Comparison of ENCODE assay signal across 9 cellular contexts in the genomic region with DNA sequence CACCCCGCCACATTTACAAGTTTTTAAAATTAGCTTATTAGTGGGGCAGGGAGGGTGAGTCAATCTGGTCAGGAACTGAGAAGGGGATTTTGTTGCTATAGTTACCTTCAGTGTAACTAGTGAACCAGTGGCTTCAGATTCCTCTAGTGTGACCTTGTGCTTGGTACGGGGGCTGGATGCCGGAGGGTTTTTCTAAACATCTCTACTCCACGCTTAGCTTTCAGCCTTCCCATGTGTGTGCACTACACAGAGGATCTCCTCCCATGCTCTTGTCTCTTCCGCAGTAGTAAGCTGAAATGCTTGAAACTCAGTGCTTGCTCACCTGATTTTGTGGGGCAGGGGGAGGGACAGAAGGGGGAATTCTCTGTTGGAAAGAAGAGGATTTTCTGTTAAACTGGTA.
DNase-seq lines count a peak whose midpoint lies in the region; ATAC-seq, FAIRE-seq and TF ChIP-seq lines count a peak whose summit lies in the region.
"Had no signal": no experiment of that assay in that cellular context is flagged by ENCODE, and none has a peak within 500 bp of the region (broad histone marks: within the 10 kb centered on the region; RNA-seq: fewer than 3 reads in every experiment).

No MANE protein-coding gene starts in this region.

- H2AFZ ChIP-seq in ACC112 (ENCODE audit: low read length, unreplicated experiment) (peak overlapping the region; percentile 55), GM12878 (ENCODE audit: control insufficient read depth, low read depth, low read length) (peak overlapping the region; percentile 93)

- POLR2A ChIA-PET in GM12878 (lab: Charles Lee), result interaction anchor here (0.6 to 2.7 kb wide), 14 partner anchors 9 to 576 kb away, joined by 3 to 16 read pairs (median 4); a partner anchor contains a TSS

- 1% methylated on average over 5 of the region's 5 CpGs for WGBS in GM12878 (ENCODE audit: insufficient coverage, insufficient replicate concordance, low lambda C conversion rate, missing lambda C conversion rate)

- CTCF ChIA-PET in GM12878 (lab: Yijun Ruan, JAX), result interaction anchor here (0.9 to 8.0 kb wide), 17 partner anchors 11 to 417 kb away, joined by 3 to 115 read pairs (median 4); no protein-coding TSS in a partner anchor

- SMC1A ChIA-PET in GM12878 (lab: Charles Lee; ENCODE audit: uncharacterized antibody, unreplicated experiment), result interaction anchor here (1.0 to 9.5 kb wide), 27 partner anchors 9 to 380 kb away, joined by 3 to 177 read pairs (median 6); no protein-coding TSS in a partner anchor

- ATAC-seq in GM18909 (IDR thresholded peaks at IDR 0.05; ENCODE audit: poor library complexity, unreplicated experiment) (peak; percentile 95), HG03045 (IDR thresholded peaks at IDR 0.05; ENCODE audit: unreplicated experiment) (peak; percentile 84), GM12878 (peak; percentile 98)
- ATAC-seq: gastroesophageal sphincter had no signal

- intact Hi-C loops in GM12878 (cut with micrococcal nuclease; ENCODE audit: unreplicated experiment), result loop anchor here (10.0 kb wide), 1 partner anchor 392 kb away; no protein-coding TSS in a partner anchor

- H3K9ac ChIP-seq in GM12878 (ENCODE audit: control insufficient read depth, insufficient read depth, low read length), result peak overlapping the region; percentile 39

- FAIRE-seq in GM12878 (lab: Jason Lieb, UNC), result peak; percentile 52

- TF ChIP-seq RAD21 in GM12878 (IDR thresholded peaks at IDR 0.05; ENCODE audit: insufficient read depth, low read depth, low read length), result no peak

- H3K9me3 ChIP-seq in GM12878 (replicated peaks; ENCODE audit: control insufficient read depth, insufficient read depth, low read length) (no peaks in the 10 kb centered on the region; the same call in 1 of the 3 replicates), SJCRH30 (replicated peaks) (no peaks in the 10 kb centered on the region)
- H3K9me3 ChIP-seq: gastroesophageal sphincter had no signal

- no peaks in the 10 kb centered on the region for H4K20me1 ChIP-seq in GM12878 (ENCODE audit: control insufficient read depth, insufficient read depth)

- no peaks in the 10 kb centered on the region for H3K36me3 ChIP-seq in ACC112 (ENCODE audit: insufficient read depth, low read length)
- H3K36me3 ChIP-seq in GM12878 (ENCODE audit: control insufficient read depth in 2 of 2, insufficient read depth in 2 of 2, low read length in 1 of 2), result no peaks in the 10 kb centered on the region
- no peaks in the 10 kb centered on the region for H3K36me3 ChIP-seq in SJCRH30
- H3K36me3 ChIP-seq: gastroesophageal sphincter had no signal

- no peak for TF ChIP-seq CTCF in GM12878 (IDR thresholded peaks at IDR 0.05 in 2 of 3, conservative IDR thresholded peaks at IDR 0.05 in 1 of 3; ENCODE audit: control insufficient read depth in 2 of 3, extremely low read depth in 1 of 3, insufficient read depth in 1 of 3, low read depth in 3 of 3, low read length in 3 of 3)

- in situ Hi-C loops in GM12878 (cut with MboI), result no loop called here

- DNase-seq in GM12878 (ENCODE audit: low read depth, low spot score) (peak; percentile 77), NCI-H1092 (lab: John Stamatoyannopoulos, UW) (no peak), DMS114 treated with DMSO at 0.1 percent for 48 hours (lab: John Stamatoyannopoulos, UW; ENCODE audit: unreplicated experiment) (no peak), HuH-7.5 (ENCODE audit: low spot score) (no peak), SJCRH30 (no peak)

- BruUV-seq in GM12878 (replicated peaks; lab: Mats Ljungman, UMichigan), result no TSS peak

- H3K27me3 ChIP-seq in ACC112 (ENCODE audit: insufficient read depth, low read length), result no peaks in the 10 kb centered on the region
- no peaks in the 10 kb centered on the region for H3K27me3 ChIP-seq in GM12878 (replicated peaks in 1 of 2; ENCODE audit: control insufficient read depth in 2 of 2, insufficient read depth in 2 of 2, low read length in 1 of 2)
- H3K27me3 ChIP-seq in SJCRH30, result no peaks in the 10 kb centered on the region
- H3K27me3 ChIP-seq: gastroesophageal sphincter had no signal

- peaks cover 24% of the 10 kb centered on the region for H3K4me1 ChIP-seq in ACC112 (ENCODE audit: control insufficient read depth, insufficient read depth, low read length, unreplicated experiment)
- H3K4me1 ChIP-seq in GM12878 (ENCODE audit: control insufficient read depth, insufficient read depth, low read length), result peaks cover 36% of the 10 kb centered on the region
- H3K4me1 ChIP-seq in SJCRH30, result no peaks in the 10 kb centered on the region
- H3K4me1 ChIP-seq: gastroesophageal sphincter had no signal

- H3K4me3 ChIP-seq in ACC112 (ENCODE audit: low read depth, low read length) (no peak overlapping the region), GM12878 (peak overlapping the region; percentile 39), SJCRH30 (no peak overlapping the region)
- H3K4me3 ChIP-seq: gastroesophageal sphincter had no signal

- no peaks in the 10 kb centered on the region for H3K79me2 ChIP-seq in ACC112 (ENCODE audit: control insufficient read depth, insufficient read depth, low read length, unreplicated experiment)
- no peaks in the 10 kb centered on the region for H3K79me2 ChIP-seq in GM12878 (ENCODE audit: control insufficient read depth, insufficient read depth, low read length)

- RAD21 ChIA-PET in GM12878 (lab: Charles Lee; ENCODE audit: unreplicated experiment), result interaction anchor here (0.8 to 8.5 kb wide), 19 partner anchors 9 to 399 kb away, joined by 3 to 112 read pairs (median 5); a partner anchor contains a TSS

- H3K27ac ChIP-seq in ACC112 (ENCODE audit: low read depth, low read length) (peak overlapping the region; percentile 64; the same call in 1 of the 2 replicates), GM12878 (ENCODE audit: control insufficient read depth, insufficient read depth) (peak overlapping the region; percentile 84), SJCRH30 (no peak overlapping the region)
- H3K27ac ChIP-seq: gastroesophageal sphincter had no signal

- TF ChIP-seq POLR2A in GM12878 (IDR thresholded peaks at IDR 0.05; ENCODE audit: low read depth, low read length), result peak; percentile 38; the same call in 1 of the 2 replicates

- peak in 1 of 2 experiments; percentile 41; a peak in 1 of 4 replicates for TF ChIP-seq EP300 in GM12878 (IDR thresholded peaks at IDR 0.05; ENCODE audit: borderline replicate concordance in 1 of 2, control insufficient read depth in 1 of 2, low read depth in 2 of 2, low read length in 2 of 2)

- peak overlapping the region; percentile 78 for H3K4me2 ChIP-seq in GM12878 (ENCODE audit: control insufficient read depth, insufficient read depth)

TF ChIP-seq in GM12878, 131 proteins besides CTCF, POLR2A, EP300 and RAD21 (continues in another document):
- TF ChIP-seq, protein P1, sequence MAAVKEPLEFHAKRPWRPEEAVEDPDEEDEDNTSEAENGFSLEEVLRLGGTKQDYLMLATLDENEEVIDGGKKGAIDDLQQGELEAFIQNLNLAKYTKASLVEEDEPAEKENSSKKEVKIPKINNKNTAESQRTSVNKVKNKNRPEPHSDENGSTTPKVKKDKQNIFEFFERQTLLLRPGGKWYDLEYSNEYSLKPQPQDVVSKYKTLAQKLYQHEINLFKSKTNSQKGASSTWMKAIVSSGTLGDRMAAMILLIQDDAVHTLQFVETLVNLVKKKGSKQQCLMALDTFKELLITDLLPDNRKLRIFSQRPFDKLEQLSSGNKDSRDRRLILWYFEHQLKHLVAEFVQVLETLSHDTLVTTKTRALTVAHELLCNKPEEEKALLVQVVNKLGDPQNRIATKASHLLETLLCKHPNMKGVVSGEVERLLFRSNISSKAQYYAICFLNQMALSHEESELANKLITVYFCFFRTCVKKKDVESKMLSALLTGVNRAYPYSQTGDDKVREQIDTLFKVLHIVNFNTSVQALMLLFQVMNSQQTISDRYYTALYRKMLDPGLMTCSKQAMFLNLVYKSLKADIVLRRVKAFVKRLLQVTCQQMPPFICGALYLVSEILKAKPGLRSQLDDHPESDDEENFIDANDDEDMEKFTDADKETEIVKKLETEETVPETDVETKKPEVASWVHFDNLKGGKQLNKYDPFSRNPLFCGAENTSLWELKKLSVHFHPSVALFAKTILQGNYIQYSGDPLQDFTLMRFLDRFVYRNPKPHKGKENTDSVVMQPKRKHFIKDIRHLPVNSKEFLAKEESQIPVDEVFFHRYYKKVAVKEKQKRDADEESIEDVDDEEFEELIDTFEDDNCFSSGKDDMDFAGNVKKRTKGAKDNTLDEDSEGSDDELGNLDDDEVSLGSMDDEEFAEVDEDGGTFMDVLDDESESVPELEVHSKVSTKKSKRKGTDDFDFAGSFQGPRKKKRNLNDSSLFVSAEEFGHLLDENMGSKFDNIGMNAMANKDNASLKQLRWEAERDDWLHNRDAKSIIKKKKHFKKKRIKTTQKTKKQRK (IDR thresholded peaks at IDR 0.05; ENCODE audit: low read depth, low read length), result no peak
- TF ChIP-seq, protein P2, sequence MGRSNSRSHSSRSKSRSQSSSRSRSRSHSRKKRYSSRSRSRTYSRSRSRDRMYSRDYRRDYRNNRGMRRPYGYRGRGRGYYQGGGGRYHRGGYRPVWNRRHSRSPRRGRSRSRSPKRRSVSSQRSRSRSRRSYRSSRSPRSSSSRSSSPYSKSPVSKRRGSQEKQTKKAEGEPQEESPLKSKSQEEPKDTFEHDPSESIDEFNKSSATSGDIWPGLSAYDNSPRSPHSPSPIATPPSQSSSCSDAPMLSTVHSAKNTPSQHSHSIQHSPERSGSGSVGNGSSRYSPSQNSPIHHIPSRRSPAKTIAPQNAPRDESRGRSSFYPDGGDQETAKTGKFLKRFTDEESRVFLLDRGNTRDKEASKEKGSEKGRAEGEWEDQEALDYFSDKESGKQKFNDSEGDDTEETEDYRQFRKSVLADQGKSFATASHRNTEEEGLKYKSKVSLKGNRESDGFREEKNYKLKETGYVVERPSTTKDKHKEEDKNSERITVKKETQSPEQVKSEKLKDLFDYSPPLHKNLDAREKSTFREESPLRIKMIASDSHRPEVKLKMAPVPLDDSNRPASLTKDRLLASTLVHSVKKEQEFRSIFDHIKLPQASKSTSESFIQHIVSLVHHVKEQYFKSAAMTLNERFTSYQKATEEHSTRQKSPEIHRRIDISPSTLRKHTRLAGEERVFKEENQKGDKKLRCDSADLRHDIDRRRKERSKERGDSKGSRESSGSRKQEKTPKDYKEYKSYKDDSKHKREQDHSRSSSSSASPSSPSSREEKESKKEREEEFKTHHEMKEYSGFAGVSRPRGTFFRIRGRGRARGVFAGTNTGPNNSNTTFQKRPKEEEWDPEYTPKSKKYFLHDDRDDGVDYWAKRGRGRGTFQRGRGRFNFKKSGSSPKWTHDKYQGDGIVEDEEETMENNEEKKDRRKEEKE (IDR thresholded peaks at IDR 0.05), result no peak
- TF ChIP-seq SREBF2 (IDR thresholded peaks at IDR 0.05; ENCODE audit: low read length) (no peak), GABPA (IDR thresholded peaks at IDR 0.05; ENCODE audit: low read depth) (no peak), PAX5 (IDR thresholded peaks at IDR 0.05; ENCODE audit: borderline replicate concordance, low read depth, low read length) (peak; percentile 64; the same call in 1 of the 2 replicates), IKZF2 (IDR thresholded peaks at IDR 0.05) (peak; percentile 69 to 81), NR2C2 (IDR thresholded peaks at IDR 0.05; ENCODE audit: borderline replicate concordance, control insufficient read depth, insufficient read length, low read depth) (no peak), ZNF622 (IDR thresholded peaks at IDR 0.05) (no peak), JUNB (IDR thresholded peaks at IDR 0.05) (peak; percentile 52)
